In the genomic region with DNA sequence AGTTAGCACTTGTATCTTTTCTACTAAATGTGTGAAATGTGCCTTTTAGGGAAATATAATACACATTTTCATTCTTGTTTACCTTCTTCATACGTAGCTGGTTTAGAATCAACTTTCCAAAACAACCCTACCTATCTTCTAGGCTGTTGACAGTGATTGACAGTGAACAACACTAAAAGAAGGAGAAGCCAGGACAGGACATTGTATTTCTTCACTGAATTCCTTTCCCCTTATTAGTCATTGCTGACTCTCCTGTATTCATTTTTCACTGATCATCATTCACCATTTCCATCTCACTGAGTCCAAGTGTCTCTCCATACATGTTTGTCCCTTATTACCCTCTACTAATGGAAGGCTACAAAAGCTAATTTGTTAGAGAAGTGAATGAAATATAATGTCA, we compare ENCODE assay signal across 18 cellular contexts.
DNase-seq lines count a peak whose midpoint lies in the region; ATAC-seq and TF ChIP-seq lines count a peak whose summit lies in the region.
"Had no signal": no experiment of that assay in that cellular context is flagged by ENCODE, and none has a peak within 500 bp of the region (broad histone marks: within the 10 kb centered on the region; RNA-seq: fewer than 3 reads in every experiment).

No MANE protein-coding gene starts in this region.

- ATAC-seq in natural killer cell treated with Interleukin-12 subunit alpha and Interleukin-12 subunit beta and Interleukin-15 and Interleukin-18, amount 100 ng/mL, for 72 hours, result no peak
- ATAC-seq: GM23338 had no signal

- H3K27ac Mint-ChIP-seq in natural killer cell treated with Interleukin-12 subunit alpha and Interleukin-12 subunit beta and Interleukin-15 and Interleukin-18, amount 100 ng/mL, for 72 hours, result no peak overlapping the region
- H3K27ac Mint-ChIP-seq in HFFc6, result no peak overlapping the region
- H3K27ac Mint-ChIP-seq: CD4-positive, alpha-beta T cell; GM23338 had no signal

- no peaks in the 10 kb centered on the region for H3K9me3 Mint-ChIP-seq in natural killer cell treated with Interleukin-12 subunit alpha and Interleukin-12 subunit beta and Interleukin-15 and Interleukin-18, amount 100 ng/mL, for 72 hours
- no peaks in the 10 kb centered on the region for H3K9me3 Mint-ChIP-seq in HFFc6
- H3K9me3 Mint-ChIP-seq: CD4-positive, alpha-beta T cell; GM23338 had no signal

- H3K4me3 ChIP-seq in epithelial cell of esophagus (ENCODE audit: low read length), result no peak overlapping the region
- H3K4me3 ChIP-seq: GM23338 had no signal

- H3K27me3 Mint-ChIP-seq in natural killer cell treated with Interleukin-12 subunit alpha and Interleukin-12 subunit beta and Interleukin-15 and Interleukin-18, amount 100 ng/mL, for 72 hours, result no peaks in the 10 kb centered on the region
- no peaks in the 10 kb centered on the region for H3K27me3 Mint-ChIP-seq in HFFc6 (ENCODE audit: insufficient read depth)
- H3K27me3 Mint-ChIP-seq: CD4-positive, alpha-beta T cell had no signal

- TF ChIP-seq CTCF in epithelial cell of esophagus (IDR thresholded peaks at IDR 0.05; ENCODE audit: insufficient read depth, low read depth, low read length, missing control alignments) (no peak), HFFc6 (IDR thresholded peaks at IDR 0.05) (no peak)

- H3K36me3 Mint-ChIP-seq in natural killer cell treated with Interleukin-12 subunit alpha and Interleukin-12 subunit beta and Interleukin-15 and Interleukin-18, amount 100 ng/mL, for 72 hours, result no peaks in the 10 kb centered on the region
- no peaks in the 10 kb centered on the region for H3K36me3 Mint-ChIP-seq in HFFc6 (ENCODE audit: low read depth)

- no peak overlapping the region for H3K4me3 Mint-ChIP-seq in natural killer cell treated with Interleukin-12 subunit alpha and Interleukin-12 subunit beta and Interleukin-15 and Interleukin-18, amount 100 ng/mL, for 72 hours
- no peak overlapping the region for H3K4me3 Mint-ChIP-seq in HFFc6
- H3K4me3 Mint-ChIP-seq: CD4-positive, alpha-beta T cell; GM23338 had no signal

- H3K4me1 Mint-ChIP-seq in natural killer cell treated with Interleukin-12 subunit alpha and Interleukin-12 subunit beta and Interleukin-15 and Interleukin-18, amount 100 ng/mL, for 72 hours (ENCODE audit: low read depth in 2 of 2), result peaks cover 5 to 6% of the 10 kb centered on the region in 2 donors
- H3K4me1 Mint-ChIP-seq in HFFc6 (ENCODE audit: low read depth), result peaks cover 14% of the 10 kb centered on the region

- peak; percentile 25 for DNase-seq in GM03348 (ENCODE audit: low spot score)
- DNase-seq in LHCN-M2 (ENCODE audit: low read depth), result peak; percentile 8
- peak; percentile 63 for DNase-seq in epithelial cell of esophagus (ENCODE audit: low read depth)
- DNase-seq in renal cortical epithelial cell (ENCODE audit: low read depth), result peak; percentile 11
- DNase-seq in natural killer cell treated with Interleukin-12 subunit alpha and Interleukin-12 subunit beta and Interleukin-15 and Interleukin-18, amount 100 ng/mL, for 72 hours (ENCODE audit: low spot score), result no peak
- no peak for DNase-seq in HFFc6
- no peak for DNase-seq in HK-2 (ENCODE audit: unreplicated experiment)
- DNase-seq: ACHN; BE2C; Calu3; CD4-positive, alpha-beta T cell; DMS53; Kasumi-1; NCI-H187; NCI-H226; NCI-H526 treated with DMSO at 0.1 percent for 48 hours; SW 1271 had no signal

Comparison
In these comparisons a context has a peak if more than half of its experiments do, and no peak if none do; other contexts are left out.
1. DNase-seq: peak in GM03348 (single experiment), LHCN-M2 (single experiment), epithelial cell of esophagus (single experiment) and renal cortical epithelial cell (single experiment); none in natural killer cell treated with Interleukin-12 subunit alpha and Interleukin-12 subunit beta and Interleukin-15 and Interleukin-18, amount 100 ng/mL, for 72 hours (single experiment), HFFc6 (single experiment) and HK-2 (single experiment).